21 cellular contexts compared by ENCODE assay signal in genomic region chr11:74583024-74583624, GRCh38. TPM values are rescaled to one million over a fixed set of nuclear protein-coding genes. Genes with fewer than 3 reads are reported as not detected.
DNase-seq lines count a peak whose midpoint lies in the region; ATAC-seq, FAIRE-seq and TF ChIP-seq lines count a peak whose summit lies in the region.
"Had no signal": no experiment of that assay in that cellular context is flagged by ENCODE, and none has a peak within 500 bp of the region (broad histone marks: within the 10 kb centered on the region; RNA-seq: fewer than 3 reads in every experiment).

No MANE protein-coding gene starts in this region.

- no peaks in the 10 kb centered on the region for H3K9me3 Mint-ChIP-seq in natural killer cell
- H3K9me3 Mint-ChIP-seq: CD4-positive, alpha-beta memory T cell; H9 had no signal

- no peaks in the 10 kb centered on the region for H3K9me3 ChIP-seq in HepG2 (ENCODE audit: low read length)
- H3K9me3 ChIP-seq in right lobe of liver, result no peaks in the 10 kb centered on the region
- H3K9me3 ChIP-seq in colonic mucosa, result no peaks in the 10 kb centered on the region
- no peaks in the 10 kb centered on the region for H3K9me3 ChIP-seq in mucosa of rectum (ENCODE audit: control insufficient read depth in 2 of 2, low read length in 2 of 2)

- no peak for ATAC-seq in HepG2
- ATAC-seq in right lobe of liver, result no peak
- ATAC-seq in HG02610 (IDR thresholded peaks at IDR 0.05; ENCODE audit: unreplicated experiment), result no peak
- ATAC-seq in natural killer cell, result no peak

- POLR2A ChIA-PET in HepG2 (lab: Yijun Ruan, JAX), result no interaction called here

- no peak for TF ChIP-seq CTCF in HepG2 (CRISPR knock-in tag; IDR thresholded peaks at IDR 0.05)
- TF ChIP-seq CTCF in right lobe of liver (IDR thresholded peaks at IDR 0.05), result no peak
- no peak for TF ChIP-seq CTCF in colonic mucosa (IDR thresholded peaks at IDR 0.05)
- TF ChIP-seq CTCF in natural killer cell (IDR thresholded peaks at IDR 0.05), result no peak

- BruUV-seq in HepG2 (replicated peaks; lab: Mats Ljungman, UMichigan), result no TSS peak

- no peak overlapping the region for H3K4me3 ChIP-seq in HepG2 (replicated peaks in 1 of 3; ENCODE audit: insufficient read depth in 1 of 3, low read depth in 2 of 3, low read length in 3 of 3)
- H3K4me3 ChIP-seq in right lobe of liver, result no peak overlapping the region
- H3K4me3 ChIP-seq in colonic mucosa, result no peak overlapping the region
- H3K4me3 ChIP-seq in mucosa of rectum (ENCODE audit: low read length in 2 of 2), result no peak overlapping the region

- H3K79me2 ChIP-seq in HepG2 (ENCODE audit: insufficient read depth, low read length), result no peaks in the 10 kb centered on the region

- TF ChIP-seq EP300 in HepG2 (IDR thresholded peaks at IDR 0.05; ENCODE audit: low read depth in 2 of 2, low read length in 2 of 2) (no peak), HepG2 (CRISPR knock-in tag; IDR thresholded peaks at IDR 0.05; ENCODE audit: borderline replicate concordance) (no peak)

- H3K4me3 Mint-ChIP-seq in natural killer cell, result no peak overlapping the region
- H3K4me3 Mint-ChIP-seq: B cell; CD4-positive, alpha-beta memory T cell; H9 had no signal

- FAIRE-seq in HepG2 (lab: Jason Lieb, UNC), result no peak
- FAIRE-seq: D721Med, G401.6, GM12892 had no signal

- WGBS in HepG2 (ENCODE audit: low lambda C conversion rate), result 35% methylated on average over 3 of the region's 3 CpGs
- WGBS in right lobe of liver (ENCODE audit: insufficient coverage, low coverage, low lambda C conversion rate, missing lambda C conversion rate), result 43% methylated on average over 2 of the region's 3 CpGs

- no peaks in the 10 kb centered on the region for H4K20me1 ChIP-seq in HepG2 (ENCODE audit: insufficient read depth, low read length)

- H2AFZ ChIP-seq in HepG2 (ENCODE audit: low read length), result no peak overlapping the region

- H3K4me1 ChIP-seq in HepG2 (ENCODE audit: insufficient read depth, low read length), result no peaks in the 10 kb centered on the region
- H3K4me1 ChIP-seq in right lobe of liver, result no peaks in the 10 kb centered on the region
- no peaks in the 10 kb centered on the region for H3K4me1 ChIP-seq in colonic mucosa
- H3K4me1 ChIP-seq in mucosa of rectum (ENCODE audit: control insufficient read depth in 2 of 2, insufficient read depth in 2 of 2, low read length in 2 of 2), result peaks cover 17 to 31% of the 10 kb centered on the region in 2 donors

- no peaks in the 10 kb centered on the region for H3K4me1 Mint-ChIP-seq in natural killer cell
- H3K4me1 Mint-ChIP-seq: B cell; CD4-positive, alpha-beta memory T cell had no signal

- in situ Hi-C loops in HepG2 (cut with HindIII; ENCODE audit: extremely low pct_ligation_motif_present, low pct_unique_long_range_greater_than_20kb), result no loop called here

- H3K27me3 Mint-ChIP-seq in natural killer cell (ENCODE audit: low read depth in 2 of 2), result peaks cover 0 to 4% of the 10 kb centered on the region in 2 donors
- H3K27me3 Mint-ChIP-seq: B cell; CD4-positive, alpha-beta memory T cell had no signal

- TF ChIP-seq POLR2A in HepG2 (IDR thresholded peaks at IDR 0.05; ENCODE audit: insufficient read depth in 1 of 2, low read depth in 2 of 2, low read length in 2 of 2) (no peak), right lobe of liver (IDR thresholded peaks at IDR 0.05) (no peak)

- no peak overlapping the region for H3K27ac Mint-ChIP-seq in natural killer cell
- H3K27ac Mint-ChIP-seq: B cell; CD4-positive, alpha-beta memory T cell; H9 had no signal

- DNase-seq in HepG2 (ENCODE audit: low spot score), result no peak
- no peak for DNase-seq in right lobe of liver
- DNase-seq in colonic mucosa, result no peak
- DNase-seq in activated gamma-delta T cell (lab: John Stamatoyannopoulos, UW), result no peak
- DNase-seq in natural killer cell, result no peak
- DNase-seq in NCI-H2227 treated with DMSO at 0.1 percent for 48 hours (lab: John Stamatoyannopoulos, UW), result no peak
- DNase-seq: ACHN; C1 segment of cervical spinal cord; CD4-positive, alpha-beta memory T cell; COR-L47; DMS153; DMS79 treated with DMSO at 0.1 percent for 48 hours; EL; GOT3; H9 had no signal

- H3K4me2 ChIP-seq in HepG2 (ENCODE audit: low read depth, low read length), result no peak overlapping the region

- no peak overlapping the region for H3K27ac ChIP-seq in HepG2 (ENCODE audit: extremely low read length, insufficient read depth, low read length)
- H3K27ac ChIP-seq in right lobe of liver, result no peak overlapping the region
- H3K27ac ChIP-seq in colonic mucosa, result peak overlapping the region; percentile 9
- peak overlapping the region; percentile 23 to 71 for H3K27ac ChIP-seq in mucosa of rectum (ENCODE audit: low read depth in 2 of 2, low read length in 2 of 2)

- intact Hi-C loops in HepG2 (cut with micrococcal nuclease; ENCODE audit: unreplicated experiment), result no loop called here
- intact Hi-C loops in right lobe of liver (cut with DNase I), result no loop called here
- intact Hi-C loops in colonic mucosa (cut with DNase I), result no loop called here
- intact Hi-C loops in natural killer cell (cut with micrococcal nuclease), result no loop called here

- H3K27me3 ChIP-seq in HepG2 (ENCODE audit: control insufficient read depth in 1 of 2, insufficient read depth in 2 of 2, low read length in 2 of 2), result peaks cover 0 to 1% of the 10 kb centered on the region in 2 experiments; a peak in 1 of 5 replicates
- H3K27me3 ChIP-seq in right lobe of liver, result no peaks in the 10 kb centered on the region
- H3K27me3 ChIP-seq in colonic mucosa, result no peaks in the 10 kb centered on the region
- H3K27me3 ChIP-seq in mucosa of rectum (ENCODE audit: control insufficient read depth in 2 of 2, insufficient read depth in 2 of 2, low read length in 2 of 2), result no peaks in the 10 kb centered on the region

- TF ChIP-seq RAD21 in HepG2 (CRISPR knock-in tag; IDR thresholded peaks at IDR 0.05), result no peak

- CTCF ChIA-PET in HepG2 (lab: Yijun Ruan, JAX; ENCODE audit: low intra/inter-chr PET ratio, low total read pairs), result no interaction called here

- H3K36me3 Mint-ChIP-seq in natural killer cell, result no peaks in the 10 kb centered on the region
- H3K36me3 Mint-ChIP-seq: CD4-positive, alpha-beta memory T cell had no signal

- H3K36me3 ChIP-seq in HepG2 (replicated peaks in 1 of 2; ENCODE audit: control insufficient read depth in 1 of 2, insufficient read depth in 2 of 2, low read length in 2 of 2) (no peaks in the 10 kb centered on the region), right lobe of liver (no peaks in the 10 kb centered on the region), colonic mucosa (no peaks in the 10 kb centered on the region), mucosa of rectum (ENCODE audit: control insufficient read depth in 2 of 2, insufficient read depth in 2 of 2, low read length in 2 of 2) (no peaks in the 10 kb centered on the region)

- H3K9ac ChIP-seq in HepG2 (ENCODE audit: insufficient read depth, low read depth, low read length), result no peak overlapping the region
- no peak overlapping the region for H3K9ac ChIP-seq in colonic mucosa (ENCODE audit: low read depth in 2 of 2, low read length in 2 of 2)
- no peak overlapping the region for H3K9ac ChIP-seq in mucosa of rectum (ENCODE audit: low read depth in 1 of 2, low read length in 2 of 2)

TF ChIP-seq in HepG2, 621 proteins besides CTCF, POLR2A, EP300 and RAD21:
- no peak for TF ChIP-seq SP1 (IDR thresholded peaks at IDR 0.05)
- no peak for TF ChIP-seq SP1 (CRISPR knock-in tag; IDR thresholded peaks at IDR 0.05)
- peak; percentile 66; the same call in 1 of the 2 replicates for TF ChIP-seq ZNF24 (IDR thresholded peaks at IDR 0.05)
TF ChIP-seq in HepG2: peak in this region for 1.

RNA-seq across cellular contexts. Expression of gene POLD3, which starts 9.3 kb away (rescaled TPM):
- 18.9 and 23.7 TPM in 2 replicates for total RNA-seq in HepG2 (2016; rRNA removed; fragmentation: Illumina TruSeq; extraction: Trizol)
- total RNA-seq in HepG2 (2016; cell fraction: cytosol; rRNA removed; fragmentation: Illumina TruSeq; extraction: Trizol; ENCODE audit: low read depth), result 4.0 and 4.8 TPM in 2 replicates
- 18.2 and 21.5 TPM in 2 replicates for total RNA-seq in HepG2 (2016; cell fraction: insoluble cytoplasmic fraction; rRNA removed; fragmentation: Illumina TruSeq; extraction: Trizol)
- total RNA-seq in HepG2 (2016; cell fraction: membrane; rRNA removed; fragmentation: Illumina TruSeq; extraction: Trizol), result 8.3 and 9.4 TPM in 2 replicates
- total RNA-seq in HepG2 (2016; cell fraction: nucleus; rRNA removed; fragmentation: Illumina TruSeq; extraction: Trizol), result 18.8 and 20.7 TPM in 2 replicates
- 5.1 and 6.3 TPM in 2 replicates for polyA plus RNA-seq in HepG2 (2011; rRNA removed)
- 2.7 and 2.9 TPM in 2 replicates for polyA plus RNA-seq in HepG2 (2011; cell fraction: cytosol; rRNA removed)
- 4.1 and 4.3 TPM in 2 replicates for polyA plus RNA-seq in HepG2 (2011; cell fraction: nucleus; rRNA removed)
- 3.5 and 5.9 TPM in 2 replicates for polyA plus RNA-seq in HepG2 (2012)
- 1.4 and 1.8 TPM in 2 replicates for polyA plus RNA-seq in HepG2 (2016; cell fraction: cytosol; fragmentation: Illumina TruSeq; extraction: Trizol; ENCODE audit: low read depth)
- polyA plus RNA-seq in HepG2 (2016; cell fraction: insoluble cytoplasmic fraction; fragmentation: Illumina TruSeq; extraction: Trizol; ENCODE audit: low read depth), result 18.6 and 19.5 TPM in 2 replicates
- polyA plus RNA-seq in HepG2 (2016; cell fraction: membrane; fragmentation: Illumina TruSeq; extraction: Trizol; ENCODE audit: low read depth), result 3.6 and 4.0 TPM in 2 replicates
- 20.7 and 27.8 TPM in 2 replicates for polyA plus RNA-seq in HepG2 (2016; cell fraction: nucleus; fragmentation: Illumina TruSeq; extraction: Trizol; ENCODE audit: insufficient read depth, low read depth)
- 6.2 and 54.4 TPM in 2 replicates for polyA minus RNA-seq in HepG2 (2011; rRNA and poly(A)+ RNA removed; ENCODE audit: low replicate concordance)
- 2.5 and 5.3 TPM in 2 replicates for polyA minus RNA-seq in HepG2 (2011; cell fraction: cytosol; rRNA and poly(A)+ RNA removed)
- 8.5 and 9.9 TPM in 2 replicates for polyA minus RNA-seq in HepG2 (2011; cell fraction: nucleus; rRNA and poly(A)+ RNA removed)
- total RNA-seq in right lobe of liver, result 1 to 10 TPM; 2.9 to 5.7 (median 5.1) TPM
- 10 to 100 TPM; 20.0 to 33.9 TPM for total RNA-seq in colonic mucosa
- 10 to 100 TPM in 1 of 3 donors, 1 to 10 TPM in 2; 9.4 to 10.6 (median 9.6) TPM for total RNA-seq in natural killer cell

Comparison
In these comparisons a context has a peak if more than half of its experiments do, and no peak if none do; other contexts are left out.
1. H3K27ac ChIP-seq: peak in colonic mucosa (single experiment) and mucosa of rectum (2 of 2); none in HepG2 (single experiment) and right lobe of liver (0 of 3).